24 cellular contexts compared by ENCODE assay signal in genomic region chr16:30899794-30900193, GRCh38.
"Had no signal": no experiment of that assay in that cellular context is flagged by ENCODE, and none has a peak within 500 bp of the region (broad histone marks: within the 10 kb centered on the region; RNA-seq: fewer than 3 reads in every experiment).

No MANE protein-coding gene starts in this region.

- H2AFZ ChIP-seq: neural progenitor cell, parathyroid adenoma had no signal

- H3K79me2 ChIP-seq: parathyroid adenoma had no signal

- DNase-seq: colonic mucosa; effector CD8-positive, alpha-beta T cell; endodermal cell; foreskin fibroblast; gastrocnemius medialis; head of caudate nucleus; left ventricle myocardium superior; lower lobe of right lung; natural killer cell; sigmoid colon; stimulated activated CD4-positive, alpha-beta T cell treated with anti-CD3 and anti-CD28 coated beads, Interleukin-4, amount 100 ng/mL, for 4 hours; stimulated activated naive CD8-positive, alpha-beta T cell treated with anti-CD3 and anti-CD28 coated beads, Interleukin-15, Interleukin-2, amounts not matched to agents 100 U/mL and 50 U/mL, for 24 hours; substantia nigra; testis; tibial artery had no signal

- H3K27me3 ChIP-seq: colonic mucosa, gastrocnemius medialis, sigmoid colon, testis, tibial artery had no signal

- ATAC-seq: esophagus mucosa; gastrocnemius medialis; left ventricle myocardium superior; lower lobe of right lung; natural killer cell; stimulated activated memory B cell treated with anti-CD40 and anti-IgM and Interleukin-4, amounts not matched to agents 10 μg/mL and 1 μg/mL and 100 μg/mL, for 72 hours; stimulated activated naive CD8-positive, alpha-beta T cell treated with anti-CD3 and anti-CD28 coated beads, Interleukin-15, Interleukin-2, amounts not matched to agents 100 U/mL and 50 U/mL, for 24 hours had no signal

- H3K36me3 ChIP-seq: colonic mucosa, gastrocnemius medialis, lower lobe of right lung, neural progenitor cell, sigmoid colon had no signal

- H3K27ac ChIP-seq: colonic mucosa, epithelial cell of prostate, gastrocnemius medialis, lower lobe of right lung, neural progenitor cell, parathyroid adenoma, sigmoid colon, testis, tibial artery had no signal

- H3K36me3 Mint-ChIP-seq: natural killer cell, neural progenitor cell, type B pancreatic cell had no signal

- FAIRE-seq: keratinocyte had no signal

- H3K4me3 ChIP-seq: colonic mucosa, gastrocnemius medialis, lower lobe of right lung, neural progenitor cell, sigmoid colon, testis, tibial artery had no signal

- H3K9me3 ChIP-seq: colonic mucosa, gastrocnemius medialis, lower lobe of right lung, sigmoid colon, testis, tibial artery had no signal

- H3K27ac Mint-ChIP-seq: dendritic cell treated with granulocyte-macrophage colony-stimulating factor and Interleukin-4, amounts not matched to agents 40 ng/mL and 50 ng/mL, for 4 days; endodermal cell; neural progenitor cell; progenitor cell of endocrine pancreas; stimulated activated memory B cell treated with anti-CD40 and anti-IgM and Interleukin-4, amounts not matched to agents 10 μg/mL and 1 μg/mL and 100 μg/mL, for 72 hours; type B pancreatic cell had no signal

- H3K4me3 Mint-ChIP-seq: dendritic cell treated with granulocyte-macrophage colony-stimulating factor and Interleukin-4, amounts not matched to agents 40 ng/mL and 50 ng/mL, for 4 days; endodermal cell; stimulated activated memory B cell treated with anti-CD40 and anti-IgM and Interleukin-4, amounts not matched to agents 10 μg/mL and 1 μg/mL and 100 μg/mL, for 72 hours; type B pancreatic cell had no signal

- H3K27me3 Mint-ChIP-seq: dendritic cell treated with granulocyte-macrophage colony-stimulating factor and Interleukin-4, amounts not matched to agents 40 ng/mL and 50 ng/mL, for 4 days; progenitor cell of endocrine pancreas; stimulated activated memory B cell treated with anti-CD40 and anti-IgM and Interleukin-4, amounts not matched to agents 10 μg/mL and 1 μg/mL and 100 μg/mL, for 72 hours; type B pancreatic cell had no signal

- H3K4me2 ChIP-seq: neural progenitor cell had no signal

- H3K9ac ChIP-seq: neural progenitor cell, parathyroid adenoma had no signal
